2 cellular contexts compared by ENCODE assay signal in genomic region chr7:787332-788240, GRCh38.
TF ChIP-seq lines count a peak whose summit lies in the region.

No MANE protein-coding gene starts in this region.

TF ChIP-seq in HCT116, 20 proteins besides CTCF, POLR2A, EP300 and RAD21:
- no peak for TF ChIP-seq ZFX (IDR thresholded peaks at IDR 0.05)
- TF ChIP-seq ZNF274 (IDR thresholded peaks at IDR 0.05; ENCODE audit: low read depth, low read length): no peak
- no peak for TF ChIP-seq CEBPB (IDR thresholded peaks at IDR 0.05; ENCODE audit: low read depth)
- no peak for TF ChIP-seq POLR2AphosphoS5 (IDR thresholded peaks at IDR 0.05; ENCODE audit: low read depth, low read length)
- TF ChIP-seq JUND (IDR thresholded peaks at IDR 0.05): no peak
- TF ChIP-seq ATF3 (IDR thresholded peaks at IDR 0.05): no peak
- TF ChIP-seq SIN3A (IDR thresholded peaks at IDR 0.05; ENCODE audit: low read depth): no peak
- no peak for TF ChIP-seq EGR1 (IDR thresholded peaks at IDR 0.05; ENCODE audit: low read depth)

TF ChIP-seq in K562, 482 proteins besides CTCF, POLR2A, EP300 and RAD21:
- TF ChIP-seq FOSL1 (tag; conservative IDR thresholded peaks at IDR 0.05): no peak
- TF ChIP-seq POLR2G (IDR thresholded peaks at IDR 0.05; ENCODE audit: low read depth, low read length): peak; percentile 34; the same call in 1 of the 2 replicates
